In the genomic region with DNA sequence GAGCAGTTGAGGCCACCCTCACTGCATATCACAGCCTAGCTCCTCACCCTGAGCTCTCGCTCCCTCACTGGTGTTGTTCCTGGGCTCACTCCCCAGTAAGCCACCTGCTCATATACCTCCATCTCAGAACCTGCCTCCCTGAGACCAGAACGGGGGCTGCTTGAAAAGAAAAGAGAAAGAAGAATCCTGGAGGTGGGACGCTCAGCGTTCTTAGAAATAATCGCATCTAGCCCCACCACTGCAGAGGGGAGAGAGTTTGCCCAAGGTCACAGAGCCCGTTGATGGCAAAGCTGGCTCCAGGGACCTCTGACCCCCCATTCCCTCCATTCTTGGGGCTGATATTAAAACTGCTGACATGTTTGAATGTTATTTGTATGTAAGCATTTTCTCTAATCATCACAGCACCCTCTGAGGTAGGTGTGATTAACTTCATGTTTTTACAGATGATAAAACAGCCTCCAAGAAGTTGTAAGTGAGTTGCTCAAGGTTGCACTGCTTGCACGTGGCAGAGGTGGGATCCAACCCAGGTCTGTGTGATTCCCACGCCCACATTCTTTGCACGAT, we compare ENCODE assay signal across 2 cellular contexts.
A peak's percentile ranks its signal among the peaks of the same experiment; 100 is the strongest.
TF ChIP-seq lines count a peak whose summit lies in the region.

No MANE protein-coding gene starts in this region.

TF ChIP-seq in IMR-90, 13 proteins besides CTCF, POLR2A, EP300 and RAD21:
- TF ChIP-seq CEBPB (IDR thresholded peaks at IDR 0.05; ENCODE audit: low read depth, low read length) (no peak), MAZ (IDR thresholded peaks at IDR 0.05; ENCODE audit: borderline replicate concordance, low read depth, low read length) (no peak), NFE2L2 (IDR thresholded peaks at IDR 0.05; ENCODE audit: low read depth, low read length) (no peak), BHLHE40 (IDR thresholded peaks at IDR 0.05; ENCODE audit: low read depth, low read length) (no peak), MAFK (IDR thresholded peaks at IDR 0.05; ENCODE audit: low read depth, low read length) (peak; percentile 73), MXI1 (IDR thresholded peaks at IDR 0.05; ENCODE audit: borderline replicate concordance, low read depth, low read length) (no peak), SMC3 (IDR thresholded peaks at IDR 0.05; ENCODE audit: low read depth, low read length) (no peak)
- TF ChIP-seq, protein P1, sequence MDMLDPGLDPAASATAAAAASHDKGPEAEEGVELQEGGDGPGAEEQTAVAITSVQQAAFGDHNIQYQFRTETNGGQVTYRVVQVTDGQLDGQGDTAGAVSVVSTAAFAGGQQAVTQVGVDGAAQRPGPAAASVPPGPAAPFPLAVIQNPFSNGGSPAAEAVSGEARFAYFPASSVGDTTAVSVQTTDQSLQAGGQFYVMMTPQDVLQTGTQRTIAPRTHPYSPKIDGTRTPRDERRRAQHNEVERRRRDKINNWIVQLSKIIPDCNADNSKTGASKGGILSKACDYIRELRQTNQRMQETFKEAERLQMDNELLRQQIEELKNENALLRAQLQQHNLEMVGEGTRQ (IDR thresholded peaks at IDR 0.05; ENCODE audit: low read depth, low read length), result no peak
- TF ChIP-seq, protein P2, sequence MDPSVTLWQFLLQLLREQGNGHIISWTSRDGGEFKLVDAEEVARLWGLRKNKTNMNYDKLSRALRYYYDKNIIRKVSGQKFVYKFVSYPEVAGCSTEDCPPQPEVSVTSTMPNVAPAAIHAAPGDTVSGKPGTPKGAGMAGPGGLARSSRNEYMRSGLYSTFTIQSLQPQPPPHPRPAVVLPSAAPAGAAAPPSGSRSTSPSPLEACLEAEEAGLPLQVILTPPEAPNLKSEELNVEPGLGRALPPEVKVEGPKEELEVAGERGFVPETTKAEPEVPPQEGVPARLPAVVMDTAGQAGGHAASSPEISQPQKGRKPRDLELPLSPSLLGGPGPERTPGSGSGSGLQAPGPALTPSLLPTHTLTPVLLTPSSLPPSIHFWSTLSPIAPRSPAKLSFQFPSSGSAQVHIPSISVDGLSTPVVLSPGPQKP (IDR thresholded peaks at IDR 0.05; ENCODE audit: borderline replicate concordance, low read depth, low read length), result no peak

TF ChIP-seq in K562, 482 proteins besides CTCF, POLR2A, EP300 and RAD21:
- TF ChIP-seq C11orf30 (IDR thresholded peaks at IDR 0.05; ENCODE audit: low read depth) (peak; percentile 20; the same call in 1 of the 2 replicates), ZNF316 (IDR thresholded peaks at IDR 0.05) (peak; percentile 56), TCF7L2 (IDR thresholded peaks at IDR 0.05; ENCODE audit: low read depth, low read length) (no peak)
- TF ChIP-seq, protein P3, sequence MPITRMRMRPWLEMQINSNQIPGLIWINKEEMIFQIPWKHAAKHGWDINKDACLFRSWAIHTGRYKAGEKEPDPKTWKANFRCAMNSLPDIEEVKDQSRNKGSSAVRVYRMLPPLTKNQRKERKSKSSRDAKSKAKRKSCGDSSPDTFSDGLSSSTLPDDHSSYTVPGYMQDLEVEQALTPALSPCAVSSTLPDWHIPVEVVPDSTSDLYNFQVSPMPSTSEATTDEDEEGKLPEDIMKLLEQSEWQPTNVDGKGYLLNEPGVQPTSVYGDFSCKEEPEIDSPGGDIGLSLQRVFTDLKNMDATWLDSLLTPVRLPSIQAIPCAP (CRISPR knock-in tag; IDR thresholded peaks at IDR 0.05; ENCODE audit: borderline replicate concordance), result no peak
